ENCODE assay signal across 23 cellular contexts in genomic region chr12:111588010-111588409, GRCh38. TPM values are rescaled to one million over a fixed set of nuclear protein-coding genes. Genes with fewer than 3 reads are reported as not detected.
DNase-seq lines count a peak whose midpoint lies in the region; ATAC-seq and TF ChIP-seq lines count a peak whose summit lies in the region.
"Had no signal": no experiment of that assay in that cellular context is flagged by ENCODE, and none has a peak within 500 bp of the region (broad histone marks: within the 10 kb centered on the region; RNA-seq: fewer than 3 reads in every experiment).

No MANE protein-coding gene starts in this region.

- H3K9me3 ChIP-seq in HEK293 (ENCODE audit: control insufficient read depth, insufficient read depth, low read depth, low read length): no peaks in the 10 kb centered on the region
- no peaks in the 10 kb centered on the region for H3K9me3 ChIP-seq in liver (ENCODE audit: control insufficient read depth in 4 of 4, low read length in 3 of 4)
- H3K9me3 ChIP-seq in trophoblast cell (ENCODE audit: insufficient read depth, low read depth, low read length): no peaks in the 10 kb centered on the region
- H3K9me3 ChIP-seq: BE2C had no signal

- TF ChIP-seq CTCF in HEK293 (tag by site-specific recombination; IDR thresholded peaks at IDR 0.05) (no peak), chondrocyte (IDR thresholded peaks at IDR 0.05) (no peak), liver (IDR thresholded peaks at IDR 0.05; ENCODE audit: low read depth, low read length, missing input control) (no peak)

- H3K27me3 Mint-ChIP-seq in chondrocyte (ENCODE audit: low read depth): no peaks in the 10 kb centered on the region
- H3K27me3 Mint-ChIP-seq: CD4-positive, alpha-beta T cell; CD8-positive, alpha-beta memory T cell had no signal

- POLR2A ChIA-PET in HEK293 (lab: Yijun Ruan, JAX): no interaction called here

- H4K12ac ChIP-seq in trophoblast cell (ENCODE audit: low read depth, low read length): no peak overlapping the region

- H3K18ac ChIP-seq in trophoblast cell (ENCODE audit: low read length): no peak overlapping the region

- DNase-seq in chondrocyte (ENCODE audit: low spot score) (peak; percentile 7), trophoblast cell (no peak), H4 (ENCODE audit: low spot score) (no peak), middle frontal gyrus (ENCODE audit: extremely low spot score, low spot score) (no peak)
- DNase-seq in activated CD4-positive, alpha-beta T cell treated with anti-CD3 and anti-CD28 coated beads for 4 hours: no peak
- DNase-seq: AML-193; BE2C; CD8-positive, alpha-beta memory T cell; DMS 273 treated with DMSO at 0.1 percent for 48 hours; DMS79; EL; GDM1; GOT3; H9; HFFc6 had no signal

- no peak overlapping the region for H3K27ac Mint-ChIP-seq in chondrocyte (ENCODE audit: unreplicated experiment)
- H3K27ac Mint-ChIP-seq: CD14-positive monocyte; CD4-positive, alpha-beta T cell; CD8-positive, alpha-beta memory T cell; HFFc6 had no signal

- H3K27me3 ChIP-seq in liver (ENCODE audit: control insufficient read depth in 4 of 4, insufficient read depth in 4 of 4, low read length in 3 of 4): no peaks in the 10 kb centered on the region
- H3K27me3 ChIP-seq in trophoblast cell (ENCODE audit: insufficient read depth, low read length): no peaks in the 10 kb centered on the region
- H3K27me3 ChIP-seq: BE2C; BLaER1 treated with 17β-estradiol and CSF1 and Interleukin-3, amounts not matched to agents 10 nM and 100 nM had no signal

- no peak overlapping the region for H2AK5ac ChIP-seq in trophoblast cell (ENCODE audit: low read length)

- H4K8ac ChIP-seq in trophoblast cell (ENCODE audit: low read depth, low read length): no peak overlapping the region

- H3K79me1 ChIP-seq in trophoblast cell (ENCODE audit: low read length): no peaks in the 10 kb centered on the region

- WGBS in liver: 71% methylated on average over 3 of the region's 3 CpGs
- no CpG with 5 or more reads among the region's 3 CpGs for WGBS in trophoblast cell (ENCODE audit: extremely low coverage, insufficient coverage, insufficient read length)

- peaks cover 10% of the 10 kb centered on the region for H3K4me1 ChIP-seq in HEK293 (ENCODE audit: control insufficient read depth, insufficient read depth, low read length)
- H3K4me1 ChIP-seq in liver (ENCODE audit: control insufficient read depth in 4 of 4, insufficient read depth in 4 of 4, low read length in 3 of 4): peaks cover 3 to 34% (median 20%) of the 10 kb centered on the region in 4 donors
- H3K4me1 ChIP-seq in trophoblast cell (ENCODE audit: control insufficient read depth in 1 of 2, insufficient read depth in 2 of 2, low read length in 2 of 2): no peaks in the 10 kb centered on the region
- H3K4me1 ChIP-seq: BE2C had no signal

- H3K4me3 ChIP-seq in HEK293 (ENCODE audit: low read depth, low read length): no peak overlapping the region
- H3K4me3 ChIP-seq in liver (ENCODE audit: low read depth in 1 of 3, low read length in 3 of 3): no peak overlapping the region
- H3K4me3 ChIP-seq in trophoblast cell (ENCODE audit: low read depth, low read length): no peak overlapping the region
- H3K4me3 ChIP-seq: BLaER1 treated with 17β-estradiol and CSF1 and Interleukin-3, amounts not matched to agents 10 nM and 100 nM; GM12878 had no signal

- no peak overlapping the region for H3K14ac ChIP-seq in trophoblast cell (ENCODE audit: low read length)

- peaks cover 9% of the 10 kb centered on the region for H3K4me1 Mint-ChIP-seq in chondrocyte (ENCODE audit: low read depth)
- H3K4me1 Mint-ChIP-seq: H9 had no signal

- H2BK5ac ChIP-seq in trophoblast cell (ENCODE audit: low read depth, low read length, poor library complexity): no peak overlapping the region

- no peaks in the 10 kb centered on the region for H3K9me3 Mint-ChIP-seq in chondrocyte (ENCODE audit: low read depth)
- H3K9me3 Mint-ChIP-seq: CD14-positive monocyte; CD4-positive, alpha-beta T cell; CD8-positive, alpha-beta memory T cell; H9; HFFc6 had no signal

- peaks cover 20% of the 10 kb centered on the region for H3K79me2 ChIP-seq in trophoblast cell (ENCODE audit: control insufficient read depth, insufficient read depth, low read length, poor library complexity)

- ATAC-seq in GM18520 (IDR thresholded peaks at IDR 0.05; ENCODE audit: unreplicated experiment): no peak
- ATAC-seq: GM12878, HCT116 had no signal

- no peak overlapping the region for H2BK12ac ChIP-seq in trophoblast cell (ENCODE audit: low read length)

- H2BK120ac ChIP-seq in trophoblast cell (ENCODE audit: insufficient read depth, low read length, poor library complexity): no peak overlapping the region

- H3K4me2 ChIP-seq in trophoblast cell (ENCODE audit: low read length): no peak overlapping the region
- H3K4me2 ChIP-seq: BLaER1 treated with 17β-estradiol and CSF1 and Interleukin-3, amounts not matched to agents 10 nM and 100 nM had no signal

- H3K4me3 Mint-ChIP-seq in chondrocyte (ENCODE audit: unreplicated experiment): no peak overlapping the region
- H3K4me3 Mint-ChIP-seq: CD14-positive monocyte; CD4-positive, alpha-beta T cell; H9; HFFc6 had no signal

- H3K9ac ChIP-seq in liver (ENCODE audit: low read depth in 1 of 2, low read length in 2 of 2) (no peak overlapping the region), trophoblast cell (ENCODE audit: low read length) (no peak overlapping the region)
- H3K9ac ChIP-seq: BLaER1 treated with 17β-estradiol and CSF1 and Interleukin-3, amounts not matched to agents 10 nM and 100 nM had no signal

- no peak overlapping the region for H4K91ac ChIP-seq in trophoblast cell (ENCODE audit: low read depth, low read length)

- no peaks in the 10 kb centered on the region for H3K36me3 Mint-ChIP-seq in chondrocyte (ENCODE audit: low read depth)
- H3K36me3 Mint-ChIP-seq: CD8-positive, alpha-beta memory T cell had no signal

- peak overlapping the region; percentile 82 for H3K4ac ChIP-seq in trophoblast cell (ENCODE audit: low read depth, low read length)

- no peak overlapping the region for H3K23ac ChIP-seq in trophoblast cell (ENCODE audit: low read length)

- TF ChIP-seq RAD21 in liver (IDR thresholded peaks at IDR 0.05): no peak

- H3K27ac ChIP-seq in HEK293 (ENCODE audit: extremely low read depth, low read depth, low read length) (no peak overlapping the region), liver (ENCODE audit: low read depth in 1 of 2, low read length in 2 of 2) (peak overlapping the region; percentile 40 to 67), trophoblast cell (ENCODE audit: low read depth, low read length) (no peak overlapping the region)
- H3K27ac ChIP-seq: BLaER1 treated with 17β-estradiol and CSF1 and Interleukin-3, amounts not matched to agents 10 nM and 100 nM had no signal

- H3K36me3 ChIP-seq in HEK293 (ENCODE audit: control insufficient read depth in 2 of 2, insufficient read depth in 1 of 2, low read length in 2 of 2) (peaks cover 0 to 6% of the 10 kb centered on the region in 2 experiments; a peak in 1 of 3 replicates), liver (ENCODE audit: control insufficient read depth in 4 of 4, insufficient read depth in 3 of 4, low read depth in 1 of 4, low read length in 3 of 4) (no peaks in the 10 kb centered on the region), trophoblast cell (ENCODE audit: control insufficient read depth in 1 of 2, insufficient read depth in 2 of 2, low read length in 2 of 2) (peaks cover 0 to 5% of the 10 kb centered on the region in 2 experiments)

- H2AFZ ChIP-seq in trophoblast cell (ENCODE audit: insufficient read depth, low read length, poor library complexity): no peak overlapping the region

- CTCF ChIA-PET in HEK293 (lab: Yijun Ruan, JAX): no interaction called here

TF ChIP-seq in HEK293, 187 proteins besides CTCF, POLR2A, EP300 and RAD21 (continues in another document):
- TF ChIP-seq ZNF174 (tag by site-specific recombination; IDR thresholded peaks at IDR 0.05) (no peak), ZNF473 (tag by site-specific recombination; IDR thresholded peaks at IDR 0.05) (no peak), GLIS2 (tag by site-specific recombination; IDR thresholded peaks at IDR 0.05) (no peak), HOXA7 (CRISPR knock-in tag; IDR thresholded peaks at IDR 0.05; ENCODE audit: borderline replicate concordance) (no peak), ZNF449 (tag by site-specific recombination; IDR thresholded peaks at IDR 0.05) (no peak), SP3 (tag by site-specific recombination; IDR thresholded peaks at IDR 0.05) (no peak)

TF ChIP-seq in liver, 16 proteins besides CTCF, POLR2A, EP300 and RAD21 (continues in another document):
- TF ChIP-seq REST (IDR thresholded peaks at IDR 0.05): no peak
- TF ChIP-seq YY1 (IDR thresholded peaks at IDR 0.05): no peak

RNA-seq across cellular contexts. Expression of gene ATXN2, which starts 11.1 kb away (rescaled TPM):
- total RNA-seq in chondrocyte (63.7 to 66.8 TPM (median 66.1 TPM) in 3 replicates), liver (10 to 100 TPM; 11.5 to 33.1 TPM)
- 10 to 100 TPM; 14.7 to 29.4 TPM for polyA plus RNA-seq in liver
- polyA plus RNA-seq in trophoblast cell (2013): 57.3 and 58.0 TPM in 2 replicates
- 10.2 and 12.0 TPM in 2 replicates for total RNA-seq in H4 (2014; rRNA removed; shearing (Covaris generic))

Comparison
In these comparisons a context has a peak if more than half of its experiments do, and no peak if none do; other contexts are left out.
1. H3K27ac ChIP-seq: peak in liver (2 of 2); none in HEK293 (single experiment) and trophoblast cell (single experiment).